In genomic region chr7:27198138-27198841, GRCh38 we compare ENCODE assay signal across 1 cellular context.
A peak's percentile ranks its signal among the peaks of the same experiment; 100 is the strongest.
TF ChIP-seq lines count a peak whose summit lies in the region.

No MANE protein-coding gene starts in this region.

TF ChIP-seq in HepG2, 621 proteins besides CTCF, POLR2A, EP300 and RAD21:
- no peak for TF ChIP-seq ZNF800 (CRISPR knock-in tag; IDR thresholded peaks at IDR 0.05)
- no peak for TF ChIP-seq CHD4 (IDR thresholded peaks at IDR 0.05; ENCODE audit: borderline replicate concordance, low read length)
- peak; percentile 31; the same call in 1 of the 2 replicates for TF ChIP-seq ZBTB33 (CRISPR knock-in tag; IDR thresholded peaks at IDR 0.05)
TF ChIP-seq in HepG2: peak in this region for 1.
